2 cellular contexts compared by ENCODE assay signal in genomic region chr3:160538906-160539305, GRCh38.
TF ChIP-seq lines count a peak whose summit lies in the region.

No MANE protein-coding gene starts in this region.

TF ChIP-seq in GM23338, 12 proteins besides CTCF, POLR2A, EP300 and RAD21:
- TF ChIP-seq POLR2AphosphoS5 (IDR thresholded peaks at IDR 0.05; ENCODE audit: low read depth), result no peak
- no peak for TF ChIP-seq ZNF462 (CRISPR knock-in tag; IDR thresholded peaks at IDR 0.05)
- no peak for TF ChIP-seq STAT1 (IDR thresholded peaks at IDR 0.05; ENCODE audit: unreplicated experiment)

TF ChIP-seq in GM12878, 131 proteins besides CTCF, POLR2A, EP300 and RAD21:
- TF ChIP-seq NFIC (IDR thresholded peaks at IDR 0.05; ENCODE audit: low read depth, low read length) (no peak), TBL1XR1 (IDR thresholded peaks at IDR 0.05; ENCODE audit: low read depth, low read length) (no peak), JUND (IDR thresholded peaks at IDR 0.05; ENCODE audit: low read depth, low read length) (no peak), KLF5 (IDR thresholded peaks at IDR 0.05; ENCODE audit: partially characterized antibody) (no peak), DPF2 (IDR thresholded peaks at IDR 0.05) (no peak), PML (IDR thresholded peaks at IDR 0.05; ENCODE audit: low read length) (no peak), NR2F1 (conservative IDR thresholded peaks at IDR 0.05) (no peak), RELB (IDR thresholded peaks at IDR 0.05; ENCODE audit: low read depth) (no peak), REST (IDR thresholded peaks at IDR 0.05; ENCODE audit: low read depth, low read length) (no peak), POLR2AphosphoS2 (IDR thresholded peaks at IDR 0.05; ENCODE audit: low read depth, low read length) (no peak), SMAD1 (IDR thresholded peaks at IDR 0.05; ENCODE audit: low read depth, partially characterized antibody) (no peak), MYB (IDR thresholded peaks at IDR 0.05; ENCODE audit: borderline replicate concordance, low read depth, low read length) (no peak), MEF2B (IDR thresholded peaks at IDR 0.05; ENCODE audit: partially characterized antibody, poor library complexity, severe bottlenecking) (no peak), RFX5 (IDR thresholded peaks at IDR 0.05; ENCODE audit: low read depth, low read length) (no peak), FOS (IDR thresholded peaks at IDR 0.05; ENCODE audit: borderline replicate concordance, extremely low read depth, insufficient read length) (no peak), TCF7 (IDR thresholded peaks at IDR 0.05; ENCODE audit: borderline replicate concordance) (no peak)
